Comparison of ENCODE assay signal across 15 cellular contexts in genomic region chr11:35215945-35216344, GRCh38.
DNase-seq lines count a peak whose midpoint lies in the region; ATAC-seq and TF ChIP-seq lines count a peak whose summit lies in the region.
"Had no signal": no experiment of that assay in that cellular context is flagged by ENCODE, and none has a peak within 500 bp of the region (broad histone marks: within the 10 kb centered on the region; RNA-seq: fewer than 3 reads in every experiment).

No MANE protein-coding gene starts in this region.

- CTCF ChIA-PET in activated CD4-positive, alpha-beta memory T cell treated with anti-CD3 and anti-CD28 coated beads for 36 hours (lab: Charles Lee), result no interaction called here

- no peaks in the 10 kb centered on the region for H3K9me3 Mint-ChIP-seq in activated CD4-positive, alpha-beta memory T cell treated with anti-CD3 and anti-CD28 coated beads for 36 hours
- no peaks in the 10 kb centered on the region for H3K9me3 Mint-ChIP-seq in memory B cell

- no peak overlapping the region for H3K27ac ChIP-seq in mesendoderm (ENCODE audit: low read depth, low read length)
- H3K27ac ChIP-seq: hepatocyte, psoas muscle had no signal

- H3K27ac Mint-ChIP-seq in activated CD4-positive, alpha-beta memory T cell treated with anti-CD3 and anti-CD28 coated beads for 36 hours, result peak overlapping the region; percentile 81
- peak overlapping the region; percentile 80 for H3K27ac Mint-ChIP-seq in memory B cell

- H4K8ac ChIP-seq in mesendoderm (ENCODE audit: low read depth, low read length), result no peak overlapping the region

- H3K79me1 ChIP-seq in mesendoderm (ENCODE audit: low read length), result no peaks in the 10 kb centered on the region

- H3K4me1 Mint-ChIP-seq in activated CD4-positive, alpha-beta memory T cell treated with anti-CD3 and anti-CD28 coated beads for 36 hours (ENCODE audit: low read depth), result peaks cover 71% of the 10 kb centered on the region
- H3K4me1 Mint-ChIP-seq in memory B cell, result peaks cover 31% of the 10 kb centered on the region

- H3K4me3 Mint-ChIP-seq in activated CD4-positive, alpha-beta memory T cell treated with anti-CD3 and anti-CD28 coated beads for 36 hours, result no peak overlapping the region
- H3K4me3 Mint-ChIP-seq in memory B cell, result no peak overlapping the region

- H4K5ac ChIP-seq in mesendoderm (ENCODE audit: low read length), result no peak overlapping the region

- no peaks in the 10 kb centered on the region for H3K36me3 ChIP-seq in mesendoderm (ENCODE audit: control insufficient read depth, insufficient read depth, low read length)

- H3K36me3 Mint-ChIP-seq in activated CD4-positive, alpha-beta memory T cell treated with anti-CD3 and anti-CD28 coated beads for 36 hours, result peaks cover 78% of the 10 kb centered on the region
- peaks cover 48% of the 10 kb centered on the region for H3K36me3 Mint-ChIP-seq in memory B cell

- H3K9ac ChIP-seq in mesendoderm (ENCODE audit: low read length), result no peak overlapping the region

- H2AK5ac ChIP-seq in mesendoderm (ENCODE audit: low read length), result no peak overlapping the region

- H3K4me1 ChIP-seq in mesendoderm (ENCODE audit: control insufficient read depth, low read depth, low read length), result peaks cover 4% of the 10 kb centered on the region
- H3K4me1 ChIP-seq: psoas muscle had no signal

- no peak overlapping the region for H3K23ac ChIP-seq in mesendoderm (ENCODE audit: low read length)

- POLR2A ChIA-PET in activated CD4-positive, alpha-beta memory T cell treated with anti-CD3 and anti-CD28 coated beads for 36 hours (lab: Charles Lee), result no interaction called here

- no peak overlapping the region for H3K18ac ChIP-seq in mesendoderm (ENCODE audit: low read length)

- no peaks in the 10 kb centered on the region for H3K27me3 Mint-ChIP-seq in activated CD4-positive, alpha-beta memory T cell treated with anti-CD3 and anti-CD28 coated beads for 36 hours
- no peaks in the 10 kb centered on the region for H3K27me3 Mint-ChIP-seq in memory B cell

- H2BK120ac ChIP-seq in mesendoderm (ENCODE audit: low read depth, low read length), result no peak overlapping the region

- H2BK5ac ChIP-seq in mesendoderm (ENCODE audit: low read length), result no peak overlapping the region

- no peaks in the 10 kb centered on the region for H3K79me2 ChIP-seq in mesendoderm (ENCODE audit: control insufficient read depth, insufficient read depth, low read length)
- H3K79me2 ChIP-seq: hepatocyte had no signal

- TF ChIP-seq CTCF in AG10803 (conservative IDR thresholded peaks at IDR 0.05; ENCODE audit: low read length), result no peak

- no peak overlapping the region for H3K4ac ChIP-seq in mesendoderm (ENCODE audit: low read depth, low read length)

- DNase-seq in AG10803 (ENCODE audit: low read depth) (peak; percentile 45), COR-L47 (lab: John Stamatoyannopoulos, UW) (peak; percentile 36), memory B cell (ENCODE audit: low spot score in 2 of 2) (no peak), midbrain (lab: John Stamatoyannopoulos, UW) (no peak), NCI-H524 (lab: John Stamatoyannopoulos, UW) (no peak), mesendoderm (no peak)
- DNase-seq in activated CD4-positive, alpha-beta memory T cell treated with anti-CD3 and anti-CD28 coated beads for 36 hours, result no peak
- DNase-seq: DMS53; effector CD4-positive, alpha-beta T cell; NCI-H1436; PC-3; psoas muscle had no signal

- H3K4me3 ChIP-seq in AG10803 (ENCODE audit: low read length) (no peak overlapping the region), mesendoderm (ENCODE audit: low read length) (no peak overlapping the region)
- H3K4me3 ChIP-seq: hepatocyte, psoas muscle had no signal

- H3K27me3 ChIP-seq in mesendoderm (ENCODE audit: insufficient read depth, low read length, poor library complexity), result no peaks in the 10 kb centered on the region
- H3K27me3 ChIP-seq: hepatocyte had no signal

- intact Hi-C loops in activated CD4-positive, alpha-beta memory T cell treated with anti-CD3 and anti-CD28 coated beads for 36 hours (cut with micrococcal nuclease), result loop anchor here (2.0 kb wide), 1 partner anchor 57 kb away; no protein-coding TSS in a partner anchor

- no peak overlapping the region for H3K4me2 ChIP-seq in mesendoderm (ENCODE audit: low read length)
- H3K4me2 ChIP-seq: hepatocyte had no signal

- H2BK15ac ChIP-seq in mesendoderm (replicated peaks; ENCODE audit: low read depth), result no peak overlapping the region

- H3K56ac ChIP-seq in mesendoderm (ENCODE audit: low read length), result no peak overlapping the region

- no peak for ATAC-seq in memory B cell (ENCODE audit: low read depth)
- ATAC-seq in HG02759 (IDR thresholded peaks at IDR 0.05; ENCODE audit: unreplicated experiment), result no peak
- ATAC-seq: PC-3, psoas muscle, SK-N-SH treated with all-trans-retinoic acid at 6 μM for 48 hours had no signal

Comparison
In these comparisons a context has a peak if more than half of its experiments do, and no peak if none do; other contexts are left out.
1. DNase-seq: peak in AG10803 (single experiment) and COR-L47 (single experiment); none in activated CD4-positive, alpha-beta memory T cell treated with anti-CD3 and anti-CD28 coated beads for 36 hours (single experiment), memory B cell (0 of 2), midbrain (single experiment), NCI-H524 (0 of 2) and mesendoderm (single experiment).